ENCODE assay signal across 8 cellular contexts in the genomic region with DNA sequence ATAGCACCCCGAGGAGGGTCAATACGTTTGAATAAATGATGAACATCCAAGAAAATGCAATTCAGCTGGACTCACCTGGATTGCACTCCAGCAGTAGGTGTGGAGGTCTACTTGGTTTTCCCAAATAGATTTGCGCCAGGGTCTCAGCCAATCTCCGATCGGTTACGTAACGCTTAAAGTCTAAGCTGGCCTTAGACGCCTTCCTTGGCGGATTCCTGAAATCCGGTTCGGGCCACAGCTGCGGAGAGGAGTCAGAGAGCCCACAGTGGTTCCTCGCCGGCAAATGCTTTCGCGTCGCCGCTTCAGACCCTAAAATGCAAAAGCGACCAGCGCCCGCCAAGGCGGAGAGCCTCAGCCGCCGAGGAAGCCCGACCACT. TPM values are rescaled to one million over a fixed set of nuclear protein-coding genes. Genes with fewer than 3 reads are reported as not detected.
DNase-seq lines count a peak whose midpoint lies in the region; ATAC-seq, FAIRE-seq and TF ChIP-seq lines count a peak whose summit lies in the region.

No MANE protein-coding gene starts in this region.

- H3K9me3 Mint-ChIP-seq in activated CD8-positive, alpha-beta T cell treated with anti-CD3 and anti-CD28 coated beads for 36 hours = no peaks in the 10 kb centered on the region

- peak overlapping the region; percentile 65 for H3K9ac ChIP-seq in DND-41 (ENCODE audit: low read depth, low read length)

- H3K36me3 ChIP-seq in DND-41 (ENCODE audit: insufficient read depth, low read length) (peaks cover 11% of the 10 kb centered on the region), iPS DF 6.9 (ENCODE audit: control insufficient read depth, insufficient read depth, low read length) (no peaks in the 10 kb centered on the region; the same call in 1 of the 2 replicates), spleen (peaks cover 0 to 31% (median 2%) of the 10 kb centered on the region in 6 donors)

- peak overlapping the region; percentile 98 for H3K27ac Mint-ChIP-seq in activated CD8-positive, alpha-beta T cell treated with anti-CD3 and anti-CD28 coated beads for 36 hours

- peak overlapping the region; percentile 90 for H2AFZ ChIP-seq in DND-41 (ENCODE audit: low read depth, low read length)

- no peak for TF ChIP-seq CTCF in DND-41 (IDR thresholded peaks at IDR 0.05; ENCODE audit: borderline replicate concordance, extremely low read depth, low read length, poor library complexity, severe bottlenecking)
- no peak for TF ChIP-seq CTCF in activated CD8-positive, alpha-beta T cell treated with anti-CD3 and anti-CD28 coated beads for 36 hours (IDR thresholded peaks at IDR 0.05)
- TF ChIP-seq CTCF in spleen (IDR thresholded peaks at IDR 0.05 in 8 of 11, conservative IDR thresholded peaks at IDR 0.05 in 3 of 11) = no peak

- H3K79me2 ChIP-seq in DND-41 (ENCODE audit: insufficient read depth, low read length) = peaks cover 71% of the 10 kb centered on the region

- peaks cover 24% of the 10 kb centered on the region for H3K36me3 Mint-ChIP-seq in activated CD8-positive, alpha-beta T cell treated with anti-CD3 and anti-CD28 coated beads for 36 hours (ENCODE audit: low read depth)

- TF ChIP-seq POLR2A in spleen (IDR thresholded peaks at IDR 0.05) (no peak), H54 (IDR thresholded peaks at IDR 0.05; ENCODE audit: low read depth, low read length) (no peak)

- H4K20me1 ChIP-seq in DND-41 (ENCODE audit: insufficient read depth, low read length) = peaks cover 10% of the 10 kb centered on the region; the same call in 1 of the 2 replicates

- POLR2A ChIA-PET in activated CD8-positive, alpha-beta T cell treated with anti-CD3 and anti-CD28 coated beads for 36 hours (lab: Charles Lee) = interaction anchor here (1.0 to 2.3 kb wide), 7 partner anchors 10 to 52 kb away, joined by 3 to 8 read pairs (median 3); no protein-coding TSS in a partner anchor

- H3K4me2 ChIP-seq in DND-41 (ENCODE audit: insufficient read depth, low read length) = peak overlapping the region; percentile 74

- DNase-seq in DND-41 (no peak), iPS DF 6.9 (ENCODE audit: low read depth, low spot score) (no peak), spleen (no peak), RCC 7860 (ENCODE audit: low spot score) (no peak), H54 (ENCODE audit: insufficient read length, low spot score) (no peak)
- no peak for DNase-seq in activated CD8-positive, alpha-beta T cell treated with anti-CD3 and anti-CD28 coated beads for 36 hours

- H3K4me1 ChIP-seq in DND-41 (ENCODE audit: insufficient read depth, low read length) (peaks cover 44% of the 10 kb centered on the region), iPS DF 6.9 (ENCODE audit: control insufficient read depth, insufficient read depth, low read length) (no peaks in the 10 kb centered on the region), spleen (peaks cover 34 to 84% (median 59%) of the 10 kb centered on the region in 6 donors)

- WGBS in iPS DF 6.9 (ENCODE audit: insufficient coverage, insufficient read length) = no CpG with 5 or more reads among the region's 25 CpGs
- WGBS in spleen, 5 donors = 0 to 1% (median 0%) methylated on average over 12 to 25 of the region's 25 CpGs

- H3K4me3 ChIP-seq in DND-41 (ENCODE audit: low read depth in 1 of 2, low read length in 2 of 2) (peak overlapping the region; percentile 78 to 79; a peak in 3 of 4 replicates), iPS DF 6.9 (ENCODE audit: low read length) (peak overlapping the region; percentile 95), spleen (peak overlapping the region; percentile 74 to 97 (median 94))

- no peaks in the 10 kb centered on the region for H3K9me3 ChIP-seq in DND-41 (ENCODE audit: insufficient read depth, low read length, severe bottlenecking)
- H3K9me3 ChIP-seq in iPS DF 6.9 (ENCODE audit: control insufficient read depth, insufficient read depth, low read length) = no peaks in the 10 kb centered on the region
- no peaks in the 10 kb centered on the region for H3K9me3 ChIP-seq in spleen

- H3K27me3 Mint-ChIP-seq in activated CD8-positive, alpha-beta T cell treated with anti-CD3 and anti-CD28 coated beads for 36 hours = no peaks in the 10 kb centered on the region

- no peaks in the 10 kb centered on the region for H3K27me3 ChIP-seq in DND-41 (ENCODE audit: insufficient read depth, low read length, poor library complexity)
- H3K27me3 ChIP-seq in iPS DF 6.9 (ENCODE audit: control insufficient read depth, insufficient read depth, low read length) = no peaks in the 10 kb centered on the region
- H3K27me3 ChIP-seq in spleen (replicated peaks in 1 of 7) = no peaks in the 10 kb centered on the region

- CTCF ChIA-PET in activated CD8-positive, alpha-beta T cell treated with anti-CD3 and anti-CD28 coated beads for 36 hours (lab: Charles Lee) = interaction anchor here (1.0 to 1.5 kb wide), 3 partner anchors 27 to 68 kb away, joined by 3 to 5 read pairs (median 3); no protein-coding TSS in a partner anchor

- H3K27ac ChIP-seq in DND-41 (ENCODE audit: low read length) (peak overlapping the region; percentile 78), iPS DF 6.9 (ENCODE audit: low read length) (no peak overlapping the region), spleen (peak overlapping the region; percentile 89 to 99 (median 98))

- FAIRE-seq in RCC 7860 (lab: Jason Lieb, UNC) (no peak), H54 (lab: Jason Lieb, UNC) (no peak)

- peak overlapping the region; percentile 99 for H3K4me3 Mint-ChIP-seq in activated CD8-positive, alpha-beta T cell treated with anti-CD3 and anti-CD28 coated beads for 36 hours

- ATAC-seq in DND-41 (ENCODE audit: insufficient read depth, low read depth) (peak; percentile 5; the same call in 2 of the 3 replicates), HG02943 (IDR thresholded peaks at IDR 0.05; ENCODE audit: low read depth, unreplicated experiment) (peak; percentile 0), HG02870 (IDR thresholded peaks at IDR 0.05; ENCODE audit: unreplicated experiment) (no peak)
- no peak for ATAC-seq in activated CD8-positive, alpha-beta T cell treated with anti-CD3 and anti-CD28 coated beads for 36 hours

- peaks cover 38% of the 10 kb centered on the region for H3K4me1 Mint-ChIP-seq in activated CD8-positive, alpha-beta T cell treated with anti-CD3 and anti-CD28 coated beads for 36 hours (ENCODE audit: low read depth)

- intact Hi-C loops in activated CD8-positive, alpha-beta T cell treated with anti-CD3 and anti-CD28 coated beads for 36 hours (cut with micrococcal nuclease) = loop anchor here (5.0 kb wide), 1 partner anchor 58 kb away; a partner anchor contains a TSS
- intact Hi-C loops in spleen (cut with DNase I; ENCODE audit: low total_unique reads) = no loop called here

RNA-seq across cellular contexts. Expression of a gene that starts 0.3 kb away (rescaled TPM):
- 10 to 100 TPM; 16.0 TPM for total RNA-seq in activated CD8-positive, alpha-beta T cell treated with anti-CD3 and anti-CD28 coated beads for 36 hours
- total RNA-seq in spleen = 10 to 100 TPM in 1 of 7 donors, 1 to 10 TPM in 6; 7.2 to 11.9 (median 8.7) TPM
- 10 to 100 TPM in 1 of 3 donors, 1 to 10 TPM in 2; 7.4 to 10.2 (median 9.2) TPM for polyA plus RNA-seq in spleen

RNA-seq across cellular contexts. Expression of a gene that starts 0.5 kb away (rescaled TPM):
- 10 to 100 TPM; 23.5 to 25.1 TPM for total RNA-seq in activated CD8-positive, alpha-beta T cell treated with anti-CD3 and anti-CD28 coated beads for 36 hours
- 10 to 100 TPM; 28.8 to 40.5 (median 31.9) TPM for total RNA-seq in spleen
- polyA plus RNA-seq in spleen = 1 to 10 TPM; 7.5 to 8.6 (median 8.1) TPM

RNA-seq across cellular contexts. Expression of a gene that starts 58.7 kb away (rescaled TPM):
- 10 to 100 TPM; 22.6 to 24.6 TPM for total RNA-seq in activated CD8-positive, alpha-beta T cell treated with anti-CD3 and anti-CD28 coated beads for 36 hours
- total RNA-seq in spleen = 10 to 100 TPM; 18.7 to 33.1 (median 23.5) TPM
- polyA plus RNA-seq in spleen = 10 to 100 TPM; 12.5 to 15.9 (median 15.0) TPM

Comparison
In these comparisons a context has a peak if more than half of its experiments do, and no peak if none do; other contexts are left out.
1. ATAC-seq: peak in DND-41 (single experiment) and HG02943 (single experiment); none in activated CD8-positive, alpha-beta T cell treated with anti-CD3 and anti-CD28 coated beads for 36 hours (single experiment) and HG02870 (single experiment).
2. Peak in every context shown above with its lines, with median percentiles within 50 percentile points of each other: H3K4me3 ChIP-seq.